ENCODE assay signal across 37 cellular contexts in genomic region chrX:93428497-93428896, GRCh38.
"Had no signal": no experiment of that assay in that cellular context is flagged by ENCODE, and none has a peak within 500 bp of the region (broad histone marks: within the 10 kb centered on the region; RNA-seq: fewer than 3 reads in every experiment).

No MANE protein-coding gene starts in this region.

- H3K9me3 ChIP-seq: ascending aorta, body of pancreas, breast epithelium had no signal

- H3K27ac ChIP-seq: ascending aorta, body of pancreas, brain microvascular endothelial cell, breast epithelium, WERI-Rb-1 had no signal

- DNase-seq: activated CD4-positive, alpha-beta memory T cell treated with anti-CD3 and anti-CD28 coated beads, Interleukin-2, amount 10 ng/mL, durations not matched to agents 7 days and 5 days; activated CD4-positive, alpha-beta T cell treated with anti-CD3 and anti-CD28 coated beads for 1 hour; activated CD4-positive, alpha-beta T cell treated with anti-CD3 and anti-CD28 coated beads for 36 hours; activated CD4-positive, alpha-beta T cell treated with anti-CD3 and anti-CD28 coated beads for 48 hours; activated CD4-positive, alpha-beta T cell treated with anti-CD3 and anti-CD28 coated beads, Interleukin-2, amount 10 ng/mL, durations not matched to agents 7 days and 5 days; activated CD4-positive, alpha-beta T cell treated with anti-CD3 and anti-CD28 coated beads, Interleukin-2, amount 50 U/mL, for 48 hours; activated CD4-positive, CD25-positive, alpha-beta regulatory T cell; activated CD8-positive, alpha-beta memory T cell treated with anti-CD3 and anti-CD28 coated beads for 24 hours; activated CD8-positive, alpha-beta memory T cell treated with anti-CD3 and anti-CD28 coated beads, Interleukin-2, amount 10 ng/mL, durations not matched to agents 7 days and 5 days; activated CD8-positive, alpha-beta memory T cell treated with anti-CD3 and anti-CD28 coated beads, Interleukin-2, amount 50 U/mL, for 48 hours; activated CD8-positive, alpha-beta T cell treated with anti-CD3 and anti-CD28 coated beads, Interleukin-2, amount 10 ng/mL, durations not matched to agents 7 days and 5 days; activated effector memory CD4-positive, alpha-beta T cell treated with Interleukin-2 at 50 U/mL for 16 hours; activated gamma-delta T cell; activated naive CD4-positive, alpha-beta T cell treated with anti-CD3 and anti-CD28 coated beads, Interleukin-2, amount 10 ng/mL, durations not matched to agents 7 days and 5 days; activated naive CD4-positive, alpha-beta T cell treated with Interleukin-2 at 50 U/mL for 16 hours; activated naive CD8-positive, alpha-beta T cell treated with anti-CD3 and anti-CD28 coated beads, Interleukin-2, amount 10 ng/mL, durations not matched to agents 7 days and 5 days; activated naive CD8-positive, alpha-beta T cell treated with anti-CD3 and anti-CD28 coated beads, Interleukin-2, amount 50 U/mL, for 24 hours; activated T-cell treated with anti-CD3 and anti-CD28 coated beads, Interleukin-2, amount 50 U/mL, for 24 hours; activated T-cell treated with anti-CD3 and anti-CD28 coated beads, Interleukin-2, amount 50 U/mL, for 48 hours; amygdala; anterior cingulate cortex; body of pancreas; brain microvascular endothelial cell; cerebellar nuclear complex; T-helper 2 cell; T-helper 9 cell; WERI-Rb-1 had no signal

- ATAC-seq: activated CD4-positive, alpha-beta T cell treated with anti-CD3 and anti-CD28 coated beads for 36 hours; activated CD4-positive, CD25-positive, alpha-beta regulatory T cell treated with anti-CD3 and anti-CD28 coated beads, Interleukin-2, amount 50 U/mL, for 24 hours; activated CD8-positive, alpha-beta memory T cell treated with anti-CD3 and anti-CD28 coated beads, Interleukin-2, amount 10 ng/mL, durations not matched to agents 7 days and 5 days; activated CD8-positive, alpha-beta T cell treated with anti-CD3 and anti-CD28 coated beads, Interleukin-2, amount 10 ng/mL, durations not matched to agents 7 days and 5 days; activated naive CD8-positive, alpha-beta T cell treated with anti-CD3 and anti-CD28 coated beads, Interleukin-2, amount 50 U/mL, for 24 hours; body of pancreas; WTC11 had no signal

- H3K36me3 ChIP-seq: ascending aorta, brain microvascular endothelial cell, breast epithelium, WERI-Rb-1 had no signal

- H3K36me3 Mint-ChIP-seq: activated CD8-positive, alpha-beta memory T cell treated with anti-CD3 and anti-CD28 coated beads, Interleukin-2, amount 10 ng/mL, durations not matched to agents 7 days and 5 days; activated naive CD4-positive, alpha-beta T cell treated with anti-CD3 and anti-CD28 coated beads, Interleukin-2, amount 10 ng/mL, durations not matched to agents 7 days and 5 days; activated naive CD4-positive, alpha-beta T cell treated with anti-CD3 and anti-CD28 coated beads, Interleukin-2, amount 50 U/mL, for 24 hours; activated naive CD8-positive, alpha-beta T cell; activated naive CD8-positive, alpha-beta T cell treated with anti-CD3 and anti-CD28 coated beads, Interleukin-2, amount 10 ng/mL, durations not matched to agents 7 days and 5 days; WTC11 had no signal

- H3K9me3 Mint-ChIP-seq: activated CD4-positive, alpha-beta memory T cell treated with anti-CD3 and anti-CD28 coated beads, Interleukin-2, amount 10 ng/mL, durations not matched to agents 7 days and 5 days; activated CD4-positive, alpha-beta T cell treated with anti-CD3 and anti-CD28 coated beads, Interleukin-2, amount 10 ng/mL, durations not matched to agents 7 days and 5 days; activated naive CD4-positive, alpha-beta T cell treated with anti-CD3 and anti-CD28 coated beads, Interleukin-2, amount 50 U/mL, for 24 hours; activated naive CD8-positive, alpha-beta T cell treated with anti-CD3 and anti-CD28 coated beads, Interleukin-2, amount 10 ng/mL, durations not matched to agents 7 days and 5 days; activated naive CD8-positive, alpha-beta T cell treated with anti-CD3 and anti-CD28 coated beads, Interleukin-2, amount 50 U/mL, for 24 hours; activated T-cell treated with anti-CD3 and anti-CD28 coated beads, Interleukin-2, amount 50 U/mL, for 24 hours; activated T-helper 2 cell treated with anti-CD3 and anti-CD28 coated beads, Interferon-gamma antibody, Interleukin-2, Interleukin-4, amounts not matched to agents 10 μg/mL and 5 μg/mL and 100 μg/mL, durations not matched to agents 14 hours and 24 hours and 36 hours; central memory CD8-positive, alpha-beta T cell; T-helper 1 cell treated with Interleukin-12 subunit alpha and Interleukin-12 subunit beta and Interleukin-4 antibody, amounts not matched to agents 30 μg/mL and 1 μg/mL, for 36 hours; T-helper 2 cell treated with Interferon-gamma antibody and Interleukin-4, amounts not matched to agents 5 μg/mL and 100 μg/mL, for 36 hours had no signal

- H3K27me3 ChIP-seq: ascending aorta, body of pancreas, brain microvascular endothelial cell had no signal

- H3K4me1 Mint-ChIP-seq: activated CD4-positive, alpha-beta memory T cell treated with anti-CD3 and anti-CD28 coated beads, Interleukin-2, amount 10 ng/mL, durations not matched to agents 7 days and 5 days; activated CD4-positive, alpha-beta T cell treated with anti-CD3 and anti-CD28 coated beads for 36 hours; activated CD4-positive, alpha-beta T cell treated with anti-CD3 and anti-CD28 coated beads, Interleukin-2, amount 10 ng/mL, durations not matched to agents 7 days and 5 days; activated CD8-positive, alpha-beta memory T cell treated with anti-CD3 and anti-CD28 coated beads, Interleukin-2, amount 10 ng/mL, durations not matched to agents 7 days and 5 days; activated naive CD4-positive, alpha-beta T cell treated with anti-CD3 and anti-CD28 coated beads, Interleukin-2, amount 10 ng/mL, durations not matched to agents 7 days and 5 days; activated naive CD4-positive, alpha-beta T cell treated with anti-CD3 and anti-CD28 coated beads, Interleukin-2, amount 50 U/mL, for 24 hours; activated naive CD8-positive, alpha-beta T cell treated with anti-CD3 and anti-CD28 coated beads, Interleukin-2, amount 10 ng/mL, durations not matched to agents 7 days and 5 days; activated naive CD8-positive, alpha-beta T cell treated with anti-CD3 and anti-CD28 coated beads, Interleukin-2, amount 50 U/mL, for 24 hours; central memory CD8-positive, alpha-beta T cell; WTC11 had no signal

- H3K27ac Mint-ChIP-seq: activated CD4-positive, alpha-beta memory T cell treated with anti-CD3 and anti-CD28 coated beads, Interleukin-2, amount 10 ng/mL, durations not matched to agents 7 days and 5 days; activated CD4-positive, alpha-beta T cell treated with anti-CD3 and anti-CD28 coated beads for 36 hours; activated CD4-positive, alpha-beta T cell treated with anti-CD3 and anti-CD28 coated beads, Interleukin-2, amount 10 ng/mL, durations not matched to agents 7 days and 5 days; activated CD8-positive, alpha-beta memory T cell treated with anti-CD3 and anti-CD28 coated beads, Interleukin-2, amount 10 ng/mL, durations not matched to agents 7 days and 5 days; activated CD8-positive, alpha-beta T cell treated with anti-CD3 and anti-CD28 coated beads, Interleukin-2, amount 10 ng/mL, durations not matched to agents 7 days and 5 days; activated naive CD4-positive, alpha-beta T cell treated with anti-CD3 and anti-CD28 coated beads, Interleukin-2, amount 10 ng/mL, durations not matched to agents 7 days and 5 days; activated naive CD4-positive, alpha-beta T cell treated with anti-CD3 and anti-CD28 coated beads, Interleukin-2, amount 50 U/mL, for 24 hours; activated naive CD8-positive, alpha-beta T cell; activated naive CD8-positive, alpha-beta T cell treated with anti-CD3 and anti-CD28 coated beads, Interleukin-2, amount 10 ng/mL, durations not matched to agents 7 days and 5 days; activated naive CD8-positive, alpha-beta T cell treated with anti-CD3 and anti-CD28 coated beads, Interleukin-2, amount 50 U/mL, for 24 hours; activated T-cell treated with anti-CD3 and anti-CD28 coated beads, Interleukin-2, amount 50 U/mL, for 24 hours; activated T-helper 2 cell treated with anti-CD3 and anti-CD28 coated beads, Interferon-gamma antibody, Interleukin-2, Interleukin-4, amounts not matched to agents 10 μg/mL and 5 μg/mL and 100 μg/mL, durations not matched to agents 14 hours and 24 hours and 36 hours; T-helper 1 cell treated with Interleukin-12 subunit alpha and Interleukin-12 subunit beta and Interleukin-4 antibody, amounts not matched to agents 30 μg/mL and 1 μg/mL, for 36 hours; T-helper 2 cell treated with Interferon-gamma antibody and Interleukin-4, amounts not matched to agents 5 μg/mL and 100 μg/mL, for 36 hours; WTC11 had no signal

- H3K4me3 ChIP-seq: ascending aorta, body of pancreas, breast epithelium had no signal

- H3K4me1 ChIP-seq: ascending aorta, body of pancreas, breast epithelium had no signal

- H3K27me3 Mint-ChIP-seq: activated CD4-positive, alpha-beta memory T cell treated with anti-CD3 and anti-CD28 coated beads, Interleukin-2, amount 10 ng/mL, durations not matched to agents 7 days and 5 days; activated CD4-positive, alpha-beta T cell treated with anti-CD3 and anti-CD28 coated beads for 36 hours; activated CD4-positive, alpha-beta T cell treated with anti-CD3 and anti-CD28 coated beads, Interleukin-2, amount 10 ng/mL, durations not matched to agents 7 days and 5 days; activated CD8-positive, alpha-beta memory T cell treated with anti-CD3 and anti-CD28 coated beads, Interleukin-2, amount 10 ng/mL, durations not matched to agents 7 days and 5 days; activated naive CD4-positive, alpha-beta T cell treated with anti-CD3 and anti-CD28 coated beads, Interleukin-2, amount 10 ng/mL, durations not matched to agents 7 days and 5 days; activated naive CD4-positive, alpha-beta T cell treated with anti-CD3 and anti-CD28 coated beads, Interleukin-2, amount 50 U/mL, for 24 hours; activated naive CD8-positive, alpha-beta T cell; activated naive CD8-positive, alpha-beta T cell treated with anti-CD3 and anti-CD28 coated beads, Interleukin-2, amount 10 ng/mL, durations not matched to agents 7 days and 5 days; activated naive CD8-positive, alpha-beta T cell treated with anti-CD3 and anti-CD28 coated beads, Interleukin-2, amount 50 U/mL, for 24 hours; central memory CD8-positive, alpha-beta T cell had no signal

- H3K4me3 Mint-ChIP-seq: activated CD4-positive, alpha-beta memory T cell treated with anti-CD3 and anti-CD28 coated beads, Interleukin-2, amount 10 ng/mL, durations not matched to agents 7 days and 5 days; activated CD4-positive, alpha-beta T cell treated with anti-CD3 and anti-CD28 coated beads for 36 hours; activated CD4-positive, alpha-beta T cell treated with anti-CD3 and anti-CD28 coated beads, Interleukin-2, amount 10 ng/mL, durations not matched to agents 7 days and 5 days; activated CD8-positive, alpha-beta memory T cell treated with anti-CD3 and anti-CD28 coated beads, Interleukin-2, amount 10 ng/mL, durations not matched to agents 7 days and 5 days; activated CD8-positive, alpha-beta T cell treated with anti-CD3 and anti-CD28 coated beads, Interleukin-2, amount 10 ng/mL, durations not matched to agents 7 days and 5 days; activated naive CD4-positive, alpha-beta T cell treated with anti-CD3 and anti-CD28 coated beads, Interleukin-2, amount 10 ng/mL, durations not matched to agents 7 days and 5 days; activated naive CD4-positive, alpha-beta T cell treated with anti-CD3 and anti-CD28 coated beads, Interleukin-2, amount 50 U/mL, for 24 hours; activated naive CD8-positive, alpha-beta T cell; activated naive CD8-positive, alpha-beta T cell treated with anti-CD3 and anti-CD28 coated beads, Interleukin-2, amount 10 ng/mL, durations not matched to agents 7 days and 5 days; activated naive CD8-positive, alpha-beta T cell treated with anti-CD3 and anti-CD28 coated beads, Interleukin-2, amount 50 U/mL, for 24 hours; activated T-cell treated with anti-CD3 and anti-CD28 coated beads, Interleukin-2, amount 50 U/mL, for 24 hours; central memory CD8-positive, alpha-beta T cell; T-helper 1 cell treated with Interleukin-12 subunit alpha and Interleukin-12 subunit beta and Interleukin-4 antibody, amounts not matched to agents 30 μg/mL and 1 μg/mL, for 36 hours; T-helper 2 cell treated with Interferon-gamma antibody and Interleukin-4, amounts not matched to agents 5 μg/mL and 100 μg/mL, for 36 hours; WTC11 had no signal
